In the genomic region with DNA sequence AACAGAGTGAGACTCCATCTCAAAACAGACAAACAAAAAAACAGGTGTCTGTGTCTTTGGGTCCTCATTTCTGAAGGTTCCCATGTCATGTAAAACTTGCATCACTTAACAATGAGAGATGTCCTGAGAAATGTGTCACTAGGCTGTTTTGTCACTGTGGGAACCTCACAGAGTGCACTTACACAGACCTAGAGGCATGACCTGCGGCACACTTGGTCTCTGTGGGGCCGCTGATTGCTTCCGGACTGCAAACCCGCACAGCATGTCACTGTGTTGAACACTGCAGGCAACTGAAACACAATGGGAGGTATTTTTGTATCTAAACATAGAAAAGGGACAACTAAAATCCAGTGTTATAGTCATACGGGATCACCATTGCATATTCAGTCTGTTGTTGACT, we compare ENCODE assay signal across 10 cellular contexts. TPM values are rescaled to one million over a fixed set of nuclear protein-coding genes. Genes with fewer than 3 reads are reported as not detected.
DNase-seq lines count a peak whose midpoint lies in the region; ATAC-seq and TF ChIP-seq lines count a peak whose summit lies in the region.
"Had no signal": no experiment of that assay in that cellular context is flagged by ENCODE, and none has a peak within 500 bp of the region (broad histone marks: within the 10 kb centered on the region; RNA-seq: fewer than 3 reads in every experiment).

No MANE protein-coding gene starts in this region.

- no peaks in the 10 kb centered on the region for H3K9me3 Mint-ChIP-seq in activated T-helper 1 cell treated with anti-CD3 and anti-CD28 coated beads, Interleukin-12 subunit alpha, Interleukin-12 subunit beta, Interleukin-2, Interleukin-4 antibody, amounts not matched to agents 30 ng/mL and 10 ng/mL and 1 ng/mL, durations not matched to agents 14 hours and 24 hours and 36 hours
- no peaks in the 10 kb centered on the region for H3K9me3 Mint-ChIP-seq in stimulated activated naive CD8-positive, alpha-beta T cell treated with anti-CD3 and anti-CD28 coated beads, Interleukin-15, amount 100 ng/mL, for 72 hours

- H3K4me3 ChIP-seq in right atrium auricular region (no peak overlapping the region), left ventricle myocardium inferior (no peak overlapping the region)
- H3K4me3 ChIP-seq: body of pancreas had no signal

- no peaks in the 10 kb centered on the region for H3K36me3 Mint-ChIP-seq in activated T-helper 1 cell treated with anti-CD3 and anti-CD28 coated beads, Interleukin-12 subunit alpha, Interleukin-12 subunit beta, Interleukin-2, Interleukin-4 antibody, amounts not matched to agents 30 ng/mL and 10 ng/mL and 1 ng/mL, durations not matched to agents 14 hours and 24 hours and 36 hours (ENCODE audit: low read depth)

- H3K27ac ChIP-seq in right atrium auricular region, result no peak overlapping the region
- H3K27ac ChIP-seq in left ventricle myocardium inferior (replicated peaks), result no peak overlapping the region
- H3K27ac ChIP-seq: body of pancreas, SJCRH30 had no signal

- H3K4me1 Mint-ChIP-seq in activated T-helper 1 cell treated with anti-CD3 and anti-CD28 coated beads, Interleukin-12 subunit alpha, Interleukin-12 subunit beta, Interleukin-2, Interleukin-4 antibody, amounts not matched to agents 30 ng/mL and 10 ng/mL and 1 ng/mL, durations not matched to agents 14 hours and 24 hours and 36 hours (ENCODE audit: low read depth), result peaks cover 34% of the 10 kb centered on the region
- peaks cover 48% of the 10 kb centered on the region for H3K4me1 Mint-ChIP-seq in stimulated activated naive CD8-positive, alpha-beta T cell treated with anti-CD3 and anti-CD28 coated beads, Interleukin-15, amount 100 ng/mL, for 72 hours

- H3K4me1 ChIP-seq in right atrium auricular region (peaks cover 0 to 19% of the 10 kb centered on the region in 2 donors), left ventricle myocardium inferior (peaks cover 12% of the 10 kb centered on the region)

- intact Hi-C loops in left ventricle myocardium inferior (cut with micrococcal nuclease), result loop anchor here (10.0 kb wide), 1 partner anchor 87 kb away; no protein-coding TSS in a partner anchor
- intact Hi-C loops in activated T-helper 1 cell treated with anti-CD3 and anti-CD28 coated beads, Interleukin-12 subunit alpha, Interleukin-12 subunit beta, Interleukin-2, Interleukin-4 antibody, amounts not matched to agents 30 ng/mL and 10 ng/mL and 1 ng/mL, durations not matched to agents 14 hours and 24 hours and 36 hours (cut with micrococcal nuclease), result no loop called here

- ATAC-seq in HG03108 (IDR thresholded peaks at IDR 0.05; ENCODE audit: unreplicated experiment) (peak; percentile 35), HG02884 (IDR thresholded peaks at IDR 0.05; ENCODE audit: unreplicated experiment) (no peak), GM18520 (IDR thresholded peaks at IDR 0.05; ENCODE audit: unreplicated experiment) (no peak)
- peak; percentile 44 for ATAC-seq in stimulated activated naive CD8-positive, alpha-beta T cell treated with anti-CD3 and anti-CD28 coated beads, Interleukin-15, amount 100 ng/mL, for 72 hours

- H3K4me3 Mint-ChIP-seq in activated T-helper 1 cell treated with anti-CD3 and anti-CD28 coated beads, Interleukin-12 subunit alpha, Interleukin-12 subunit beta, Interleukin-2, Interleukin-4 antibody, amounts not matched to agents 30 ng/mL and 10 ng/mL and 1 ng/mL, durations not matched to agents 14 hours and 24 hours and 36 hours, result peak overlapping the region; percentile 86
- peak overlapping the region; percentile 88 to 89 for H3K4me3 Mint-ChIP-seq in stimulated activated naive CD8-positive, alpha-beta T cell treated with anti-CD3 and anti-CD28 coated beads, Interleukin-15, amount 100 ng/mL, for 72 hours

- H3K27me3 Mint-ChIP-seq in activated T-helper 1 cell treated with anti-CD3 and anti-CD28 coated beads, Interleukin-12 subunit alpha, Interleukin-12 subunit beta, Interleukin-2, Interleukin-4 antibody, amounts not matched to agents 30 ng/mL and 10 ng/mL and 1 ng/mL, durations not matched to agents 14 hours and 24 hours and 36 hours (ENCODE audit: insufficient read depth), result peaks cover 19% of the 10 kb centered on the region
- H3K27me3 Mint-ChIP-seq in stimulated activated naive CD8-positive, alpha-beta T cell treated with anti-CD3 and anti-CD28 coated beads, Interleukin-15, amount 100 ng/mL, for 72 hours, result peaks cover 57% of the 10 kb centered on the region

- no peak overlapping the region for H3K27ac Mint-ChIP-seq in activated T-helper 1 cell treated with anti-CD3 and anti-CD28 coated beads, Interleukin-12 subunit alpha, Interleukin-12 subunit beta, Interleukin-2, Interleukin-4 antibody, amounts not matched to agents 30 ng/mL and 10 ng/mL and 1 ng/mL, durations not matched to agents 14 hours and 24 hours and 36 hours
- H3K27ac Mint-ChIP-seq in stimulated activated naive CD8-positive, alpha-beta T cell treated with anti-CD3 and anti-CD28 coated beads, Interleukin-15, amount 100 ng/mL, for 72 hours, result no peak overlapping the region

- DNase-seq in right atrium auricular region (ENCODE audit: low spot score) (peak; percentile 23), left ventricle myocardium inferior (no peak)
- DNase-seq in activated T-helper 1 cell treated with anti-CD3 and anti-CD28 coated beads, Interleukin-12 subunit alpha, Interleukin-12 subunit beta, Interleukin-2, Interleukin-4 antibody, amounts not matched to agents 30 ng/mL and 10 ng/mL and 1 ng/mL, durations not matched to agents 14 hours and 24 hours and 36 hours (ENCODE audit: low spot score), result no peak
- no peak for DNase-seq in stimulated activated naive CD8-positive, alpha-beta T cell treated with anti-CD3 and anti-CD28 coated beads, Interleukin-15, amount 100 ng/mL, for 72 hours
- DNase-seq in stimulated activated CD4-positive, alpha-beta T cell treated with anti-CD3 and anti-CD28 coated beads, Interleukin-15, amount 100 ng/mL, for 24 hours, result no peak

- H3K36me3 ChIP-seq in right atrium auricular region (no peaks in the 10 kb centered on the region), left ventricle myocardium inferior (no peaks in the 10 kb centered on the region)

- H3K27me3 ChIP-seq in right atrium auricular region, result no peaks in the 10 kb centered on the region
- peaks cover 65% of the 10 kb centered on the region for H3K27me3 ChIP-seq in left ventricle myocardium inferior (ENCODE audit: low read depth)
- H3K27me3 ChIP-seq: body of pancreas, SJCRH30 had no signal

- no peaks in the 10 kb centered on the region for H3K9me3 ChIP-seq in right atrium auricular region
- no peaks in the 10 kb centered on the region for H3K9me3 ChIP-seq in left ventricle myocardium inferior (replicated peaks)
- H3K9me3 ChIP-seq: body of pancreas, SJCRH30 had no signal

- TF ChIP-seq CTCF in right atrium auricular region (IDR thresholded peaks at IDR 0.05), result no peak
- no peak for TF ChIP-seq CTCF in left ventricle myocardium inferior (IDR thresholded peaks at IDR 0.05; ENCODE audit: borderline replicate concordance)

RNA-seq across cellular contexts. Expression of gene TMEM181, which starts 42.3 kb away (rescaled TPM):
- total RNA-seq in right atrium auricular region (10 to 100 TPM; 13.9 to 14.4 TPM), left ventricle myocardium inferior (8.8 TPM)
- total RNA-seq in activated T-helper 1 cell treated with anti-CD3 and anti-CD28 coated beads, Interleukin-12 subunit alpha, Interleukin-12 subunit beta, Interleukin-2, Interleukin-4 antibody, amounts not matched to agents 30 ng/mL and 10 ng/mL and 1 ng/mL, durations not matched to agents 14 hours and 24 hours and 36 hours, result 17.0 and 17.7 TPM in 2 replicates

Comparison
In these comparisons a context has a peak if more than half of its experiments do, and no peak if none do; other contexts are left out.
1. ATAC-seq: peak in HG03108 (single experiment) and stimulated activated naive CD8-positive, alpha-beta T cell treated with anti-CD3 and anti-CD28 coated beads, Interleukin-15, amount 100 ng/mL, for 72 hours (single experiment); none in HG02884 (single experiment) and GM18520 (single experiment).